19 cellular contexts compared by ENCODE assay signal in genomic region chr1:170666661-170667060, GRCh38. TPM values are rescaled to one million over a fixed set of nuclear protein-coding genes. Genes with fewer than 3 reads are reported as not detected.
A peak's percentile ranks its signal among the peaks of the same experiment; 100 is the strongest.
DNase-seq lines count a peak whose midpoint lies in the region; ATAC-seq and TF ChIP-seq lines count a peak whose summit lies in the region.
"Had no signal": no experiment of that assay in that cellular context is flagged by ENCODE, and none has a peak within 500 bp of the region (broad histone marks: within the 10 kb centered on the region; RNA-seq: fewer than 3 reads in every experiment).

No MANE protein-coding gene starts in this region.

- DNase-seq in BJ (ENCODE audit: low read depth), result no peak
- peak; percentile 68 to 72 for DNase-seq in NCI-H446 (lab: John Stamatoyannopoulos, UW)
- peak; percentile 58 for DNase-seq in fibroblast of peridontal ligament (ENCODE audit: extremely low read depth)
- no peak for DNase-seq in retinal pigment epithelial cell (ENCODE audit: low read depth)
- no peak for DNase-seq in cerebellar cortex (ENCODE audit: low spot score)
- no peak for DNase-seq in CD8-positive, alpha-beta T cell
- DNase-seq in NCI-H146 (lab: John Stamatoyannopoulos, UW), result no peak
- DNase-seq: activated CD4-positive, alpha-beta T cell treated with anti-CD3 and anti-CD28 coated beads, Interleukin-2, amount 50 U/mL, for 48 hours; activated gamma-delta T cell; CD4-positive, alpha-beta T cell; colonic mucosa; GDM1; kidney glomerular epithelial cell; stimulated activated CD4-positive, alpha-beta T cell treated with anti-CD3 and anti-CD28 coated beads, Interleukin-2, amount 100 ng/mL, for 24 hours; T-helper 1 cell had no signal

- peaks cover 32% of the 10 kb centered on the region for H3K4me1 Mint-ChIP-seq in CD8-positive, alpha-beta T cell (ENCODE audit: low read depth)

- CTCF ChIA-PET in BJ (lab: Yijun Ruan, JAX), result interaction anchor here (1.6 to 3.8 kb wide), 2 partner anchors 23 to 263 kb away, joined by 4 to 16 read pairs; no protein-coding TSS in a partner anchor
- CTCF ChIA-PET in CD8-positive, alpha-beta T cell (lab: Charles Lee), result no interaction called here

- no peaks in the 10 kb centered on the region for H3K9me3 Mint-ChIP-seq in CD8-positive, alpha-beta T cell
- H3K9me3 Mint-ChIP-seq: CD4-positive, alpha-beta T cell; stimulated activated effector memory CD8-positive, alpha-beta T cell treated with anti-CD3 and anti-CD28 coated beads, Interleukin-12 subunit alpha, Interleukin-12 subunit beta, amount 100 ng/mL, for 72 hours had no signal

- POLR2A ChIA-PET in BJ (lab: Charles Lee), result interaction anchor here (0.5 kb wide), 1 partner anchor 773 kb away, joined by 4 read pairs; the partner anchor contains the start of gene SCYL3
- POLR2A ChIA-PET in CD8-positive, alpha-beta T cell (lab: Charles Lee), result no interaction called here

- no peaks in the 10 kb centered on the region for H3K9me3 ChIP-seq in CD8-positive, alpha-beta T cell (ENCODE audit: low read length)
- H3K9me3 ChIP-seq: colonic mucosa had no signal

- H3K4me1 ChIP-seq in CD8-positive, alpha-beta T cell (ENCODE audit: insufficient read depth, low read length), result peaks cover 13% of the 10 kb centered on the region

- TF ChIP-seq CTCF in BJ (IDR thresholded peaks at IDR 0.05; ENCODE audit: insufficient read depth, low read depth, low read length) (no peak), retinal pigment epithelial cell (conservative IDR thresholded peaks at IDR 0.05; ENCODE audit: low read depth, low read length) (no peak)
- TF ChIP-seq CTCF in CD8-positive, alpha-beta T cell (IDR thresholded peaks at IDR 0.05), result no peak

- peak overlapping the region; percentile 95 for H3K4me3 ChIP-seq in BJ (ENCODE audit: low read depth, low read length)
- peak overlapping the region; percentile 9 for H3K4me3 ChIP-seq in retinal pigment epithelial cell (ENCODE audit: low read length)
- H3K4me3 ChIP-seq in CD8-positive, alpha-beta T cell (ENCODE audit: low read depth, low read length), result no peak overlapping the region
- H3K4me3 ChIP-seq: colonic mucosa had no signal

- no peaks in the 10 kb centered on the region for H3K27me3 ChIP-seq in BJ (ENCODE audit: control insufficient read depth, insufficient read depth, low read length)
- peaks cover 24% of the 10 kb centered on the region for H3K27me3 ChIP-seq in CD8-positive, alpha-beta T cell (ENCODE audit: insufficient read depth, low read length)

- 0 out of 2 replicates have a peak, but pooled peaks cover 2% of the 10 kb centered on the region for H3K36me3 ChIP-seq in BJ (ENCODE audit: control insufficient read depth, insufficient read depth, low read length)
- H3K36me3 ChIP-seq in CD8-positive, alpha-beta T cell (ENCODE audit: insufficient read depth, low read length), result no peaks in the 10 kb centered on the region
- H3K36me3 ChIP-seq: colonic mucosa had no signal

- H3K27me3 Mint-ChIP-seq in CD8-positive, alpha-beta T cell (ENCODE audit: low read depth), result peaks cover 75% of the 10 kb centered on the region

- intact Hi-C loops in CD8-positive, alpha-beta T cell (cut with DNase I, micrococcal nuclease), result no loop called here

- H3K27ac ChIP-seq in CD8-positive, alpha-beta T cell (ENCODE audit: low read depth, low read length), result no peak overlapping the region
- H3K27ac ChIP-seq: colonic mucosa had no signal

- no peak overlapping the region for H3K4me3 Mint-ChIP-seq in CD8-positive, alpha-beta T cell
- H3K4me3 Mint-ChIP-seq: CD4-positive, alpha-beta T cell; stimulated activated effector memory CD8-positive, alpha-beta T cell treated with anti-CD3 and anti-CD28 coated beads, Interleukin-12 subunit alpha, Interleukin-12 subunit beta, amount 100 ng/mL, for 72 hours had no signal

- no peak overlapping the region for H3K27ac Mint-ChIP-seq in CD8-positive, alpha-beta T cell
- H3K27ac Mint-ChIP-seq: CD4-positive, alpha-beta T cell; stimulated activated effector memory CD8-positive, alpha-beta T cell treated with anti-CD3 and anti-CD28 coated beads, Interleukin-12 subunit alpha, Interleukin-12 subunit beta, amount 100 ng/mL, for 72 hours had no signal

- no peak for ATAC-seq in GM21619 (IDR thresholded peaks at IDR 0.05; ENCODE audit: unreplicated experiment)
- ATAC-seq in CD8-positive, alpha-beta T cell, result no peak
- ATAC-seq: stimulated activated effector memory CD8-positive, alpha-beta T cell treated with anti-CD3 and anti-CD28 coated beads, Interleukin-12 subunit alpha, Interleukin-12 subunit beta, amount 100 ng/mL, for 72 hours had no signal

- no peaks in the 10 kb centered on the region for H3K36me3 Mint-ChIP-seq in CD8-positive, alpha-beta T cell
- H3K36me3 Mint-ChIP-seq: stimulated activated effector memory CD8-positive, alpha-beta T cell treated with anti-CD3 and anti-CD28 coated beads, Interleukin-12 subunit alpha, Interleukin-12 subunit beta, amount 100 ng/mL, for 72 hours had no signal

RNA-seq across cellular contexts. Expression of gene PRRX1, which starts 2.7 kb away (rescaled TPM):
- 152 and 154 TPM in 2 replicates for polyA plus RNA-seq in BJ (2011; rRNA removed)
- 149 and 179 TPM in 2 replicates for polyA minus RNA-seq in BJ (2011; rRNA and poly(A)+ RNA removed)
- not detected for total RNA-seq in CD8-positive, alpha-beta T cell
- total RNA-seq: CD4-positive, alpha-beta T cell; MCF 10A; OCI-LY7 had no signal

Comparison
In these comparisons a context has a peak if more than half of its experiments do, and no peak if none do; other contexts are left out.
1. DNase-seq: peak in NCI-H446 (2 of 2) and fibroblast of peridontal ligament (single experiment); none in BJ (single experiment), retinal pigment epithelial cell (single experiment), cerebellar cortex (single experiment), CD8-positive, alpha-beta T cell (0 of 7) and NCI-H146 (single experiment).